Comparison of ENCODE assay signal across 2 cellular contexts in genomic region chr9:22535780-22536179, GRCh38.
TF ChIP-seq lines count a peak whose summit lies in the region.

No MANE protein-coding gene starts in this region.

TF ChIP-seq in GM23338, 12 proteins besides CTCF, POLR2A, EP300 and RAD21 (continued from another document):
- TF ChIP-seq REST (IDR thresholded peaks at IDR 0.05; ENCODE audit: unreplicated experiment), result peak; percentile 51
TF ChIP-seq in GM23338: peak in this region for 1.

TF ChIP-seq in HEK293, 187 proteins besides CTCF, POLR2A, EP300 and RAD21:
- TF ChIP-seq REST (tag by site-specific recombination; IDR thresholded peaks at IDR 0.05), result peak; percentile 61
- TF ChIP-seq SETDB1 (IDR thresholded peaks at IDR 0.05; ENCODE audit: insufficient read length, low read length), result no peak
